16 cellular contexts compared by ENCODE assay signal in the genomic region with DNA sequence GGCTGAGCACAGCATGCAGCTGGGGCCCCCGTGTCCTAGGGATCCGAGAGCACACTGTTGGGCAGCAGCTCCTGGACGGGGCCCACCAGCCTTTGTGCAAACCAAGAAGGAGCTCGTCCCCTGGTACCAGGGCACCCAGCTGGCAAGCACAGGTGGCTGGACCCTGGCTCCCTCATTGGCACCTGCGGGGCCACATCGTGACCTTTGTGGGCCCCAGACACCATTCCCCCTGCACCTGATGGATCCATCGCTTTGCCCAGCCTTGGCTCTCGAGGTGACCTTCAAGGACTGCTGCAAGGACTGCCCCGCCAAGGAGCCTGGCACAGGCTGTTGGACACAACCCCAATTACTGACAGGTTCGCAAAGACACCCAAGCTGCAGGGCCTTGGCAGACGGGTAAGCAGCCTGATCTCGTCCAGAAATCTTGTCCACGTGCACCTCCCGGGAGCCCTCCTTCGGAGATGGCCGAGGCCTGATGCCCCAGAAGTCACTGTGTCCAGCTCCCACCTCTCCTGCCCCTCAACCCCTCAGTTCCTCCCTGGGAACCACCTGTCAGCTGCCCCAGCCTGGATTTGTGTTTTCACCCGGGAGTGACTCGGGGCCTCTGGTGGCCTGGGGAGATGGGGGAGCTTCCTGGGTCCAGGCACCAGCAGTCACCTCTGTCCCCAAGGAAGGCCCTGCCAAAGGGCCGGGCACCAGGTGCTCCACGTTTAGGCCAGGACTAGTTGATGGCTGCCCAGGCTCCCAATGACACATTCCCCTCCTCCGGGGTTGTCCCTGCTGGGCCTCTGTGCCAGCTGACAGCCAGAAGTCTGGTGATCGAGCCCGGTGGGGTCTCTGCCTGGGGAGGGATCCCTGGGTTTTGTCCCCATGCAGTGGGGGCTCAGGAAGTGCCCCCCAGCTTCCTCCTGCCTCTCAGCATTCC.
DNase-seq lines count a peak whose midpoint lies in the region; ATAC-seq, FAIRE-seq and TF ChIP-seq lines count a peak whose summit lies in the region.
"Had no signal": no experiment of that assay in that cellular context is flagged by ENCODE, and none has a peak within 500 bp of the region (broad histone marks: within the 10 kb centered on the region; RNA-seq: fewer than 3 reads in every experiment).

No MANE protein-coding gene starts in this region.

- 89% methylated on average over 21 of the region's 23 CpGs; no CpG with 5 or more reads in 1 of the 2 experiments for WGBS in H1 (ENCODE audit: extremely low coverage in 1 of 2, insufficient coverage in 1 of 2, insufficient read length in 1 of 2, insufficient replicate concordance in 2 of 2, low coverage in 1 of 2, low lambda C conversion rate in 2 of 2, missing lambda C conversion rate in 1 of 2), 2 experiments
- 71 to 84% (median 75%) methylated on average over 10 to 23 of the region's 23 CpGs for WGBS in spleen, 5 donors

- no peak for FAIRE-seq in H1 (lab: Jason Lieb, UNC)
- FAIRE-seq: RCC 7860 had no signal

- TF ChIP-seq POLR2A in H1 (IDR thresholded peaks at IDR 0.05; ENCODE audit: control extremely low read depth in 1 of 2, low read depth in 2 of 2, low read length in 2 of 2) (no peak), spleen (IDR thresholded peaks at IDR 0.05) (no peak)

- POLR2A ChIA-PET in H1 (lab: Charles Lee; ENCODE audit: partially characterized antibody), result no interaction called here

- peak overlapping the region; percentile 97 for H4K91ac ChIP-seq in H1 (replicated peaks; ENCODE audit: insufficient read length, low read length)

- DNase-seq in activated gamma-delta T cell treated with Interleukin-2 at 50 U/mL for 16 hours, result peak; percentile 2
- no peak for DNase-seq in activated gamma-delta T cell (lab: John Stamatoyannopoulos, UW)
- DNase-seq in G401 (ENCODE audit: low spot score), result peak; percentile 50
- no peak for DNase-seq in H1 (ENCODE audit: low read depth in 1 of 2, low spot score in 2 of 2)
- DNase-seq in spleen, result peak; percentile 68
- no peak for DNase-seq in NCI-H2196 (lab: John Stamatoyannopoulos, UW; ENCODE audit: unreplicated experiment)
- DNase-seq: COR-L47, NCI-H1105, NCI-H187, NCI-H69, SHP77 treated with DMSO at 0.1 percent for 48 hours had no signal

- peak overlapping the region; percentile 94 for H2BK120ac ChIP-seq in H1 (replicated peaks; ENCODE audit: low read depth, low read length)

- no peak overlapping the region for H3K4me3 ChIP-seq in H1 (ENCODE audit: extremely low read depth in 1 of 4, insufficient read depth in 2 of 4, low read depth in 3 of 4, low read length in 4 of 4)
- no peak overlapping the region for H3K4me3 ChIP-seq in spleen
- H3K4me3 ChIP-seq: HAP-1 had no signal

- intact Hi-C loops in spleen (cut with DNase I; ENCODE audit: low total_unique reads), result loop anchor here (5.0 kb wide), 1 partner anchor 255 kb away; the partner anchor contains the start of gene OLFM1

- no peaks in the 10 kb centered on the region for H3K23me2 ChIP-seq in H1 (ENCODE audit: low read depth, low read length)

- no peak overlapping the region for H2AFZ ChIP-seq in H1 (ENCODE audit: low read length)

- H2BK15ac ChIP-seq in H1 (ENCODE audit: low read length), result peak overlapping the region; percentile 98; the same call in 1 of the 2 replicates

- H3K27ac ChIP-seq in H1 (ENCODE audit: low read depth, low read length) (no peak overlapping the region), spleen (no peak overlapping the region)
- H3K27ac ChIP-seq: C4-2B had no signal

- no peaks in the 10 kb centered on the region for H4K20me1 ChIP-seq in H1 (replicated peaks in 1 of 2; ENCODE audit: control insufficient read depth in 1 of 2, insufficient read depth in 2 of 2, low read length in 2 of 2)

- no peak overlapping the region for H3K14ac ChIP-seq in H1 (ENCODE audit: insufficient read length)

- in situ Hi-C loops in G401 (cut with HindIII; ENCODE audit: low sequenced_read_pairs), result no loop called here

- TF ChIP-seq CTCF in H1 (IDR thresholded peaks at IDR 0.05; ENCODE audit: control extremely low read depth in 1 of 3, insufficient read depth in 1 of 3, low read depth in 1 of 3, low read length in 3 of 3) (no peak), spleen (IDR thresholded peaks at IDR 0.05 in 8 of 11, conservative IDR thresholded peaks at IDR 0.05 in 3 of 11) (no peak)

- H2BK12ac ChIP-seq in H1 (ENCODE audit: low read depth, low read length), result peak overlapping the region; percentile 98; the same call in 1 of the 2 replicates

- H3K23ac ChIP-seq in H1 (ENCODE audit: insufficient read length), result no peak overlapping the region

- no peak overlapping the region for H4K5ac ChIP-seq in H1 (ENCODE audit: insufficient read length, low read depth, low read length)

- CTCF ChIA-PET in H1 (lab: Charles Lee; ENCODE audit: partially characterized antibody), result interaction anchor here (0.7 to 9.5 kb wide), 26 partner anchors 9 to 259 kb away, joined by 3 to 50 read pairs (median 4); no protein-coding TSS in a partner anchor

- peak overlapping the region; percentile 98 for H2BK5ac ChIP-seq in H1 (ENCODE audit: low read depth, low read length)

- peak overlapping the region; percentile 92 for H3K4ac ChIP-seq in H1 (replicated peaks; ENCODE audit: insufficient read length, low read depth, low read length)

- H3K56ac ChIP-seq in H1 (replicated peaks; ENCODE audit: insufficient read length, low read depth, low read length), result no peak overlapping the region

- H3K4me1 ChIP-seq in H1 (replicated peaks in 1 of 4; ENCODE audit: control insufficient read depth in 3 of 4, insufficient read depth in 4 of 4, low read length in 3 of 4) (peaks cover 2 to 35% (median 25%) of the 10 kb centered on the region in 4 experiments), spleen (peaks cover 0 to 6% (median 2%) of the 10 kb centered on the region in 6 donors)
- H3K4me1 ChIP-seq: HAP-1 had no signal

- H3K36me3 ChIP-seq in H1 (ENCODE audit: control insufficient read depth in 2 of 4, insufficient read depth in 4 of 4, low read length in 3 of 4), result no peaks in the 10 kb centered on the region
- no peaks in the 10 kb centered on the region for H3K36me3 ChIP-seq in spleen
- H3K36me3 ChIP-seq: HAP-1 had no signal

- ATAC-seq in GM21423 (IDR thresholded peaks at IDR 0.05; ENCODE audit: unreplicated experiment), result no peak
- ATAC-seq in HG02759 (IDR thresholded peaks at IDR 0.05; ENCODE audit: unreplicated experiment), result no peak

- H4K8ac ChIP-seq in H1 (ENCODE audit: extremely low read depth, insufficient read depth, low read length), result peak overlapping the region; percentile 62; the same call in 1 of the 2 replicates

- H3K9me3 ChIP-seq in H1 (ENCODE audit: insufficient read depth in 2 of 2, low read depth in 1 of 2, low read length in 1 of 2), result no peaks in the 10 kb centered on the region
- H3K9me3 ChIP-seq in spleen, result no peaks in the 10 kb centered on the region
- H3K9me3 ChIP-seq: HAP-1 had no signal

- TF ChIP-seq EP300 in H1 (IDR thresholded peaks at IDR 0.05; ENCODE audit: borderline replicate concordance in 1 of 2, low read depth in 2 of 2, low read length in 2 of 2), result no peak

- H3K4me2 ChIP-seq in H1 (ENCODE audit: insufficient read depth in 1 of 2, low read depth in 2 of 2, low read length in 2 of 2), result no peak overlapping the region

- H3K79me1 ChIP-seq in H1 (ENCODE audit: low read depth, low read length), result no peaks in the 10 kb centered on the region

- no peak for TF ChIP-seq RAD21 in H1 (IDR thresholded peaks at IDR 0.05 in 1 of 2, conservative IDR thresholded peaks at IDR 0.05 in 1 of 2; ENCODE audit: low read depth in 2 of 2, low read length in 2 of 2)

- no peak overlapping the region for H3K9ac ChIP-seq in H1 (replicated peaks in 1 of 4; ENCODE audit: extremely low read depth in 1 of 4, low read depth in 3 of 4, low read length in 3 of 4)

- peak overlapping the region; percentile 100; the same call in 1 of the 2 replicates for H2BK20ac ChIP-seq in H1 (ENCODE audit: low read length)

- no peaks in the 10 kb centered on the region for H3K79me2 ChIP-seq in H1 (ENCODE audit: control insufficient read depth in 1 of 2, insufficient read depth in 2 of 2, low read length in 2 of 2)

- peak overlapping the region; percentile 99 for H3K18ac ChIP-seq in H1 (ENCODE audit: extremely low read depth, low read length)

- H3K27me3 ChIP-seq in H1 (replicated peaks in 1 of 4; ENCODE audit: control insufficient read depth in 3 of 4, extremely low read depth in 1 of 4, insufficient read depth in 3 of 4, low read length in 3 of 4), result no peaks in the 10 kb centered on the region
- H3K27me3 ChIP-seq in spleen (replicated peaks in 1 of 7), result peaks cover 0 to 97% (median 31%) of the 10 kb centered on the region in 7 donors

- H2AK5ac ChIP-seq in H1 (ENCODE audit: low read depth, low read length), result peak overlapping the region; percentile 14

TF ChIP-seq in H1, 55 proteins besides CTCF, POLR2A, EP300 and RAD21:
- TF ChIP-seq TAF7 (optimal IDR thresholded peaks at IDR 0.05; ENCODE audit: borderline replicate concordance, low read depth, low read length), result no peak
- TF ChIP-seq CBX8 (IDR thresholded peaks at IDR 0.05; ENCODE audit: borderline replicate concordance, low read depth, low read length), result no peak
- TF ChIP-seq FOSL1 (IDR thresholded peaks at IDR 0.05; ENCODE audit: insufficient read depth, low read depth, low read length), result no peak
- no peak for TF ChIP-seq SUZ12 (IDR thresholded peaks at IDR 0.05; ENCODE audit: low read length)

Comparison
In these comparisons a context has a peak if more than half of its experiments do, and no peak if none do; other contexts are left out.
1. DNase-seq: peak in activated gamma-delta T cell treated with Interleukin-2 at 50 U/mL for 16 hours (single experiment), G401 (single experiment) and spleen (single experiment); none in activated gamma-delta T cell (single experiment), H1 (0 of 2) and NCI-H2196 (single experiment).